Comparison of ENCODE assay signal across 19 cellular contexts in genomic region chr4:141860974-141861373, GRCh38.
DNase-seq lines count a peak whose midpoint lies in the region; TF ChIP-seq lines count a peak whose summit lies in the region.
"Had no signal": no experiment of that assay in that cellular context is flagged by ENCODE, and none has a peak within 500 bp of the region (broad histone marks: within the 10 kb centered on the region; RNA-seq: fewer than 3 reads in every experiment).

No MANE protein-coding gene starts in this region.

- TF ChIP-seq CTCF in GM12872 (IDR thresholded peaks at IDR 0.05; ENCODE audit: insufficient read depth, low read depth, low read length) (0 out of 3 replicates have a peak, but pooled peaks have one; percentile 9), LNCAP (IDR thresholded peaks at IDR 0.05) (peak; percentile 43), VCaP (conservative IDR thresholded peaks at IDR 0.05) (peak; percentile 61)

- DNase-seq in iPS-NIHi7 (ENCODE audit: extremely low spot score) = peak; percentile 33
- no peak for DNase-seq in NCI-H2171 (lab: John Stamatoyannopoulos, UW)
- DNase-seq in DMS 273 (lab: John Stamatoyannopoulos, UW; ENCODE audit: unreplicated experiment) = no peak
- no peak for DNase-seq in kidney glomerular epithelial cell (lab: John Stamatoyannopoulos, UW)
- DNase-seq: activated CD4-positive, alpha-beta memory T cell treated with anti-CD3 and anti-CD28 coated beads, Interleukin-2, amount 10 ng/mL, durations not matched to agents 7 days and 5 days; activated naive CD8-positive, alpha-beta T cell treated with anti-CD3 and anti-CD28 coated beads, Interleukin-2, amount 50 U/mL, for 24 hours; DMS79 treated with DMSO at 0.1 percent for 48 hours; effector CD4-positive, alpha-beta T cell; hippocampal formation; IMR-90; NCI-H1105 treated with DMSO at 0.1 percent for 48 hours; NCI-H226; posterior cingulate gyrus; small intestine; stimulated activated CD4-positive, alpha-beta T cell treated with anti-CD3 and anti-CD28 coated beads, Interleukin-4, amount 100 ng/mL, for 4 hours; testis had no signal

- H3K27ac ChIP-seq in VCaP = no peak overlapping the region
- H3K27ac ChIP-seq: testis had no signal

Comparison
In these comparisons a context has a peak if more than half of its experiments do, and no peak if none do; other contexts are left out.
1. CTCF ChIP-seq: peak in every context shown above with its lines; median percentile 61 in VCaP; 43 in LNCAP; 9 in GM12872.